In genomic region chr17:1718362-1719165, GRCh38 we compare ENCODE assay signal across 6 cellular contexts. TPM values are rescaled to one million over a fixed set of nuclear protein-coding genes. Genes with fewer than 3 reads are reported as not detected.
DNase-seq lines count a peak whose midpoint lies in the region; ATAC-seq and TF ChIP-seq lines count a peak whose summit lies in the region.

No MANE protein-coding gene starts in this region.

- H3K27me3 ChIP-seq in IMR-90 (ENCODE audit: control insufficient read depth, insufficient read depth, low read length), result no peaks in the 10 kb centered on the region
- H3K27me3 ChIP-seq in breast epithelium, result no peaks in the 10 kb centered on the region
- no peaks in the 10 kb centered on the region for H3K27me3 ChIP-seq in prostate gland (replicated peaks; ENCODE audit: insufficient read depth)

- TF ChIP-seq CTCF in IMR-90 (conservative IDR thresholded peaks at IDR 0.05; ENCODE audit: low read depth, low read length) (no peak), breast epithelium (IDR thresholded peaks at IDR 0.05) (no peak), prostate gland (IDR thresholded peaks at IDR 0.05) (no peak)

- H3K4ac ChIP-seq in IMR-90 (ENCODE audit: low read depth, low read length), result peak overlapping the region; percentile 99

- 97% methylated on average over 6 of the region's 19 CpGs; no CpG with 5 or more reads in 1 of the 2 experiments for WGBS in IMR-90 (ENCODE audit: extremely low coverage in 2 of 2, insufficient read length in 1 of 2), 2 experiments
- WGBS in prostate gland, result 78% methylated on average over 19 of the region's 19 CpGs

- no peaks in the 10 kb centered on the region for H3K9me3 ChIP-seq in IMR-90 (ENCODE audit: control insufficient read depth, insufficient read depth, low read length)
- H3K9me3 ChIP-seq in breast epithelium, result no peaks in the 10 kb centered on the region
- no peaks in the 10 kb centered on the region for H3K9me3 ChIP-seq in prostate gland

- H4K20me1 ChIP-seq in IMR-90 (ENCODE audit: insufficient read depth, low read length), result peaks cover 20% of the 10 kb centered on the region

- dilution Hi-C loops in IMR-90 (cut with HindIII; ENCODE audit: low sequenced_read_pairs, unreplicated experiment), result no loop called here

- no peak overlapping the region for H3K9ac ChIP-seq in IMR-90 (ENCODE audit: low read depth, low read length)

- no peak overlapping the region for H3K23ac ChIP-seq in IMR-90 (ENCODE audit: low read depth, low read length)

- intact Hi-C loops in IMR-90 (cut with micrococcal nuclease) (loop anchor here (5.0 kb wide), 1 partner anchor 324 kb away; the partner anchor contains the start of gene OVCA2), breast epithelium (cut with DNase I; ENCODE audit: low total_unique reads) (no loop called here), prostate gland (cut with DNase I) (loop anchor here (10.0 kb wide), 1 partner anchor 144 kb away; no protein-coding TSS in a partner anchor)

- peak overlapping the region; percentile 8 for H2AFZ ChIP-seq in IMR-90 (replicated peaks; ENCODE audit: low read length, poor library complexity)

- peak overlapping the region; percentile 53 for H4K91ac ChIP-seq in IMR-90 (ENCODE audit: insufficient read depth, low read depth, low read length)

- no peak overlapping the region for H3K4me2 ChIP-seq in IMR-90 (ENCODE audit: low read depth, low read length)

- H3K27ac ChIP-seq in IMR-90 (ENCODE audit: insufficient read depth, low read length) (peak overlapping the region; percentile 88), breast epithelium (peak overlapping the region; percentile 98 to 100), prostate gland (peak overlapping the region; percentile 99 to 100)

- no peak for DNase-seq in IMR-90
- DNase-seq in breast epithelium (ENCODE audit: low spot score in 2 of 2), result no peak
- no peak for DNase-seq in prostate gland (ENCODE audit: low spot score)
- DNase-seq in G401 (ENCODE audit: low spot score), result no peak
- no peak for DNase-seq in C1 segment of cervical spinal cord (lab: John Stamatoyannopoulos, UW)
- DNase-seq in HCEC 1CT, result no peak

- H3K4me3 ChIP-seq in IMR-90 (ENCODE audit: insufficient read depth, low read depth, low read length) (no peak overlapping the region), breast epithelium (no peak overlapping the region), prostate gland (no peak overlapping the region)

- peak overlapping the region; percentile 64 for H2BK120ac ChIP-seq in IMR-90 (ENCODE audit: low read depth, low read length)

- H3K79me1 ChIP-seq in IMR-90 (ENCODE audit: low read depth in 1 of 2, low read length in 2 of 2), result peaks cover 0 to 27% of the 10 kb centered on the region in 2 experiments; a peak in 2 of 4 replicates

- peak overlapping the region; percentile 5; the same call in 1 of the 2 replicates for H3K14ac ChIP-seq in IMR-90 (replicated peaks; ENCODE audit: low read depth, low read length)

- H3K4me1 ChIP-seq in IMR-90 (ENCODE audit: control insufficient read depth, insufficient read depth, low read length) (peaks cover 10% of the 10 kb centered on the region), breast epithelium (peaks cover 10 to 12% of the 10 kb centered on the region in 2 donors), prostate gland (replicated peaks) (peaks cover 9% of the 10 kb centered on the region)

- CTCF ChIA-PET in IMR-90 (lab: Yijun Ruan, JAX), result interaction anchor here (0.6 to 5.1 kb wide), 2 partner anchors 52 to 64 kb away, joined by 3 to 31 read pairs; no protein-coding TSS in a partner anchor

- TF ChIP-seq RAD21 in IMR-90 (IDR thresholded peaks at IDR 0.05; ENCODE audit: low read length), result no peak

- H2BK20ac ChIP-seq in IMR-90 (ENCODE audit: low read depth, low read length), result peak overlapping the region; percentile 69; the same call in 1 of the 2 replicates

- peaks cover 11% of the 10 kb centered on the region for H3K36me3 ChIP-seq in IMR-90 (ENCODE audit: control insufficient read depth, insufficient read depth, low read length)
- no peaks in the 10 kb centered on the region for H3K36me3 ChIP-seq in breast epithelium
- H3K36me3 ChIP-seq in prostate gland, result peaks cover 0 to 2% of the 10 kb centered on the region in 2 donors

- TF ChIP-seq POLR2A in IMR-90 (IDR thresholded peaks at IDR 0.05; ENCODE audit: low read depth, low read length) (no peak), breast epithelium (IDR thresholded peaks at IDR 0.05) (no peak), prostate gland (IDR thresholded peaks at IDR 0.05) (no peak)

- POLR2A ChIA-PET in IMR-90 (lab: Charles Lee; ENCODE audit: unreplicated experiment), result no interaction called here

- H3K9me1 ChIP-seq in IMR-90 (ENCODE audit: insufficient read depth, low read length), result no peaks in the 10 kb centered on the region; the same call in 1 of the 2 replicates

- no peak overlapping the region for H3K56ac ChIP-seq in IMR-90 (ENCODE audit: extremely low read depth, insufficient read depth, low read length)

- in situ Hi-C loops in IMR-90 (cut with MboI; ENCODE audit: low sequenced_read_pairs) (loop anchor here (25.0 kb wide), 1 partner anchor 319 kb away; the partner anchor contains the start of genes DPH1, OVCA2 and RTN4RL1), G401 (cut with HindIII; ENCODE audit: low sequenced_read_pairs) (loop anchor here (5.0 kb wide), 1 partner anchor 44 kb away; the partner anchor contains the start of gene SERPINF1)

- H2AK5ac ChIP-seq in IMR-90 (ENCODE audit: low read depth, low read length), result peak overlapping the region; percentile 84

- peak overlapping the region; percentile 50 to 84; a peak in 3 of 4 replicates for H4K8ac ChIP-seq in IMR-90 (ENCODE audit: low read depth in 2 of 2, low read length in 2 of 2)

- no TSS peak for BruUV-seq in IMR-90 (replicated peaks; lab: Mats Ljungman, UMichigan)

- no peak overlapping the region for H3K18ac ChIP-seq in IMR-90 (ENCODE audit: low read depth, low read length)

- ATAC-seq in IMR-90 (ENCODE audit: low read depth), result no peak

- peak overlapping the region; percentile 27; the same call in 1 of the 2 replicates for H4K5ac ChIP-seq in IMR-90 (ENCODE audit: low read depth, low read length)

- H2BK5ac ChIP-seq in IMR-90 (ENCODE audit: low read depth, low read length, poor library complexity, severe bottlenecking), result peak overlapping the region; percentile 35

- H2AK9ac ChIP-seq in IMR-90 (replicated peaks; ENCODE audit: low read depth, low read length, poor library complexity), result peak overlapping the region; percentile 96

- peak overlapping the region; percentile 62; the same call in 2 of the 3 replicates for H2BK15ac ChIP-seq in IMR-90 (ENCODE audit: low read depth, low read length)

TF ChIP-seq in IMR-90, 13 proteins besides CTCF, POLR2A, EP300 and RAD21 (continues in another document):
- TF ChIP-seq ELK1 (IDR thresholded peaks at IDR 0.05; ENCODE audit: borderline replicate concordance, low read depth, low read length) (no peak), CEBPB (IDR thresholded peaks at IDR 0.05; ENCODE audit: low read depth, low read length) (no peak), MXI1 (IDR thresholded peaks at IDR 0.05; ENCODE audit: borderline replicate concordance, low read depth, low read length) (no peak), MAZ (IDR thresholded peaks at IDR 0.05; ENCODE audit: borderline replicate concordance, low read depth, low read length) (no peak), RFX5 (IDR thresholded peaks at IDR 0.05; ENCODE audit: low read depth, low read length) (no peak)

RNA-seq across cellular contexts. Expression of gene WDR81, which starts 5.9 kb away (rescaled TPM):
- total RNA-seq in IMR-90 (2012; rRNA removed), result 3.0 and 3.9 TPM in 2 replicates
- 8.4 and 10.4 TPM in 2 replicates for polyA plus RNA-seq in IMR-90 (2012; rRNA removed)
- 4.5 and 7.7 TPM in 2 replicates for polyA plus RNA-seq in IMR-90 (2012; cell fraction: cytosol; rRNA removed)
- polyA plus RNA-seq in IMR-90 (2012; cell fraction: nucleus; rRNA removed; ENCODE audit: low replicate concordance), result 21.3 and 52.6 TPM in 2 replicates
- 10 to 100 TPM; 36.6 to 52.6 (median 41.6) TPM for total RNA-seq in breast epithelium
- total RNA-seq in prostate gland, result 10 to 100 TPM; 39.2 to 72.9 TPM
- total RNA-seq in G401 (2014; rRNA removed; shearing (Covaris generic)), result 25.0 and 29.9 TPM in 2 replicates

RNA-seq across cellular contexts. Expression of gene TLCD2, which starts 8.4 kb away (rescaled TPM):
- total RNA-seq in IMR-90 (2012; rRNA removed) (0.72 and 0.83 TPM in 2 replicates), breast epithelium (10 to 100 TPM in 1 of 3 donors, 1 to 10 TPM in 2; 3.7 to 10.9 (median 6.9) TPM), prostate gland (1 to 10 TPM; 2.3 TPM)
- 0.67 and 1.2 TPM in 2 replicates for polyA plus RNA-seq in IMR-90 (2012; rRNA removed)
- polyA plus RNA-seq in IMR-90 (2012; cell fraction: cytosol; rRNA removed), result 0.49 and 0.75 TPM in 2 replicates
- 0.75 and 2.1 TPM in 2 replicates for polyA plus RNA-seq in IMR-90 (2012; cell fraction: nucleus; rRNA removed; ENCODE audit: low replicate concordance)
- 1.2 TPM in 2 replicates for total RNA-seq in G401 (2014; rRNA removed; shearing (Covaris generic))

RNA-seq across cellular contexts. Expression of gene SERPINF2, which starts 24.1 kb away (rescaled TPM):
- not detected in 2 replicates for total RNA-seq in IMR-90 (2012; rRNA removed)
- not detected in 2 replicates for polyA plus RNA-seq in IMR-90 (2012; rRNA removed)
- 0.02 TPM in 1 of 2 replicates, not detected in the other for polyA plus RNA-seq in IMR-90 (2012; cell fraction: cytosol; rRNA removed)
- polyA plus RNA-seq in IMR-90 (2012; cell fraction: nucleus; rRNA removed; ENCODE audit: low replicate concordance), result 0.08 and 0.17 TPM in 2 replicates
- total RNA-seq in breast epithelium, result 10 to 100 TPM; 18.4 to 30.1 (median 21.3) TPM
- total RNA-seq in prostate gland, result 10 to 100 TPM; 30.4 to 56.1 TPM
- 2.4 and 3.0 TPM in 2 replicates for total RNA-seq in G401 (2014; rRNA removed; shearing (Covaris generic))

RNA-seq across cellular contexts. Expression of gene PRPF8, which starts 33.9 kb away (rescaled TPM):
- total RNA-seq in IMR-90 (2012; rRNA removed), result 113 and 141 TPM in 2 replicates
- polyA plus RNA-seq in IMR-90 (2012; rRNA removed), result 160 and 167 TPM in 2 replicates
- 63.5 and 106 TPM in 2 replicates for polyA plus RNA-seq in IMR-90 (2012; cell fraction: cytosol; rRNA removed)
- polyA plus RNA-seq in IMR-90 (2012; cell fraction: nucleus; rRNA removed; ENCODE audit: low replicate concordance), result 249 and 303 TPM in 2 replicates
- total RNA-seq in breast epithelium, result 100 to 1,000 TPM; 173 to 183 (median 176) TPM
- total RNA-seq in prostate gland, result 100 to 1,000 TPM; 235 to 321 TPM
- total RNA-seq in G401 (2014; rRNA removed; shearing (Covaris generic)), result 157 and 202 TPM in 2 replicates

RNA-seq across cellular contexts. Expression of gene SERPINF1, which starts 43.3 kb away (rescaled TPM):
- total RNA-seq in IMR-90 (2012; rRNA removed), result 11.7 and 15.6 TPM in 2 replicates
- 90.2 and 94.3 TPM in 2 replicates for polyA plus RNA-seq in IMR-90 (2012; rRNA removed)
- polyA plus RNA-seq in IMR-90 (2012; cell fraction: cytosol; rRNA removed), result 104 and 232 TPM in 2 replicates
- 61.8 and 102 TPM in 2 replicates for polyA plus RNA-seq in IMR-90 (2012; cell fraction: nucleus; rRNA removed; ENCODE audit: low replicate concordance)
- 1,000 to 10,000 TPM in 1 of 3 donors, 100 to 1,000 TPM in 2; 427 to 3,050 (median 615) TPM for total RNA-seq in breast epithelium
- total RNA-seq in prostate gland, result 1,000 to 10,000 TPM in 1 of 2 donors, 100 to 1,000 TPM in 1; 119 to 2,127 TPM
- total RNA-seq in G401 (2014; rRNA removed; shearing (Covaris generic)), result 465 and 509 TPM in 2 replicates
